ENCODE assay signal across 12 cellular contexts in the genomic region with DNA sequence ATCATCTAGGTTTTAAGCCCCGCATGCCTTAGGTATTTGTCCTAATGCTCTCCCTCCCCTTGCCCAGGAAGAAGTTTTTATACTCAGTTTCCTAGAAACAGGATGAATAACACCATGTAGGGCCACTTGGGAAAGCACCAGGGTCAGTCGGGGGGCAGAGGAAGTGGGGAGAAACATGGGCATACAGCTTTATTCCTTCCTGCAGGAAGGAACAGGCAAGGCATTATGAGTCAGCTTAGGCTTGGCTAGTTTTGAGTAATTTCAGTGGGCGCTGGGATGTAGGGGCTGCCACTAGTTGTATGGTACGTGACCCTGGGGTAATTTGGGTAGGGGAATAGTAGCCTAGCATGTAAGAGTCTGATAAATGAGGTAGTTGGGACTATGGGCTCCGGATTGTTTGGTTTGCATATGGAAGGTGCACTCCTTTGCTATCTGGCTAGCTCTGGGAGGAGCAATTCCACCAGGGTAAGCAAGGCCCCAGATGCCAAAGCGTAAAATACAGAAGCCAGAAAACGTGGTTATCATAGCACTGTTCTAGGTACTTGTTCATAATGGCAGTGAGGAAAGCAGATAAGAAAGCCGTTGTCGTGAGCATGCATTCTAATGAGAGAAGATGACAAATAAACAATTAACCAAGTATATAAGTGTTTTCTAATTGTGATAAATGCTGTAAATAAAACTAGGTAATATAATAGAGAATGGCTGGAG. TPM values are rescaled to one million over a fixed set of nuclear protein-coding genes. Genes with fewer than 3 reads are reported as not detected.
DNase-seq lines count a peak whose midpoint lies in the region; ATAC-seq and TF ChIP-seq lines count a peak whose summit lies in the region.
"Had no signal": no experiment of that assay in that cellular context is flagged by ENCODE, and none has a peak within 500 bp of the region (broad histone marks: within the 10 kb centered on the region; RNA-seq: fewer than 3 reads in every experiment).

No MANE protein-coding gene starts in this region.

- CTCF ChIA-PET in CD4-positive, alpha-beta memory T cell (lab: Charles Lee; ENCODE audit: partially characterized antibody), result no interaction called here

- no peaks in the 10 kb centered on the region for H3K27me3 Mint-ChIP-seq in HFFc6 (ENCODE audit: insufficient read depth)
- no peaks in the 10 kb centered on the region for H3K27me3 Mint-ChIP-seq in CD4-positive, alpha-beta memory T cell

- H3K4me1 Mint-ChIP-seq in HFFc6 (ENCODE audit: low read depth), result peaks cover 21% of the 10 kb centered on the region
- peaks cover 0 to 1% (median under 1%) of the 10 kb centered on the region in 4 donors for H3K4me1 Mint-ChIP-seq in CD4-positive, alpha-beta memory T cell

- peaks cover 0 to 32% (median 10%) of the 10 kb centered on the region in 12 donors for H3K4me1 ChIP-seq in heart left ventricle
- peaks cover 25% of the 10 kb centered on the region for H3K4me1 ChIP-seq in left ventricle myocardium inferior
- H3K4me1 ChIP-seq in SJSA1 (replicated peaks), result peaks cover 23% of the 10 kb centered on the region
- no peaks in the 10 kb centered on the region for H3K4me1 ChIP-seq in CD4-positive, alpha-beta memory T cell (ENCODE audit: insufficient read depth, low read length)

- TF ChIP-seq POLR2A in heart left ventricle (IDR thresholded peaks at IDR 0.05), result no peak

- H3K36me3 ChIP-seq in heart left ventricle (no peaks in the 10 kb centered on the region), left ventricle myocardium inferior (no peaks in the 10 kb centered on the region), SJSA1 (no peaks in the 10 kb centered on the region)
- no peaks in the 10 kb centered on the region for H3K36me3 ChIP-seq in CD4-positive, alpha-beta memory T cell (ENCODE audit: insufficient read depth, low read length)
- H3K36me3 ChIP-seq: adrenal gland, gastrocnemius medialis had no signal

- no peaks in the 10 kb centered on the region for H3K9me3 ChIP-seq in heart left ventricle
- no peaks in the 10 kb centered on the region for H3K9me3 ChIP-seq in left ventricle myocardium inferior (replicated peaks)
- H3K9me3 ChIP-seq in SJSA1 (replicated peaks), result no peaks in the 10 kb centered on the region
- no peaks in the 10 kb centered on the region for H3K9me3 ChIP-seq in CD4-positive, alpha-beta memory T cell (ENCODE audit: control insufficient read depth in 1 of 2, low read length in 2 of 2)
- H3K9me3 ChIP-seq: adrenal gland, gastrocnemius medialis, mucosa of descending colon had no signal

- POLR2A ChIA-PET in CD4-positive, alpha-beta memory T cell (lab: Charles Lee; ENCODE audit: partially characterized antibody), result no interaction called here

- intact Hi-C loops in heart left ventricle (cut with DNase I), result no loop called here
- intact Hi-C loops in left ventricle myocardium inferior (cut with micrococcal nuclease), result no loop called here
- intact Hi-C loops in CD4-positive, alpha-beta memory T cell (cut with micrococcal nuclease), result no loop called here

- H3K9me3 Mint-ChIP-seq in HFFc6, result no peaks in the 10 kb centered on the region
- no peaks in the 10 kb centered on the region for H3K9me3 Mint-ChIP-seq in CD4-positive, alpha-beta memory T cell

- TF ChIP-seq CTCF in heart left ventricle (IDR thresholded peaks at IDR 0.05), result no peak
- no peak for TF ChIP-seq CTCF in left ventricle myocardium inferior (IDR thresholded peaks at IDR 0.05; ENCODE audit: borderline replicate concordance)
- TF ChIP-seq CTCF in fibroblast of pulmonary artery (IDR thresholded peaks at IDR 0.05; ENCODE audit: low read length, missing control alignments), result no peak
- no peak for TF ChIP-seq CTCF in HFFc6 (IDR thresholded peaks at IDR 0.05)

- no peak overlapping the region for H3K27ac Mint-ChIP-seq in HFFc6
- H3K27ac Mint-ChIP-seq in CD4-positive, alpha-beta memory T cell, result no peak overlapping the region

- no peak overlapping the region for H3K4me3 ChIP-seq in heart left ventricle
- no peak overlapping the region for H3K4me3 ChIP-seq in left ventricle myocardium inferior
- H3K4me3 ChIP-seq in SJSA1, result no peak overlapping the region
- H3K4me3 ChIP-seq in fibroblast of pulmonary artery (replicated peaks; ENCODE audit: low read depth, low read length), result no peak overlapping the region
- H3K4me3 ChIP-seq in CD4-positive, alpha-beta memory T cell (ENCODE audit: low read length in 2 of 2), result no peak overlapping the region
- H3K4me3 ChIP-seq: adrenal gland, gastrocnemius medialis, mucosa of descending colon had no signal

- 77 to 80% (median 79%) methylated on average over 9 of the region's 9 CpGs for WGBS in heart left ventricle, 4 donors

- no peak overlapping the region for H3K4me3 Mint-ChIP-seq in HFFc6
- peak overlapping the region in 2 of 8 donors; percentile 7 for H3K4me3 Mint-ChIP-seq in CD4-positive, alpha-beta memory T cell

- H3K36me3 Mint-ChIP-seq in HFFc6 (ENCODE audit: low read depth), result no peaks in the 10 kb centered on the region
- H3K36me3 Mint-ChIP-seq in CD4-positive, alpha-beta memory T cell, result peaks cover 2 to 10% of the 10 kb centered on the region in 2 donors

- DNase-seq in heart left ventricle (peak in 2 of 5 donors; percentile 29 to 46), left ventricle myocardium inferior (no peak), SJSA1 (ENCODE audit: low read depth in 1 of 2, low spot score in 2 of 2) (peak; percentile 19 to 33), fibroblast of pulmonary artery (ENCODE audit: low read depth) (peak; percentile 77), substantia nigra (lab: John Stamatoyannopoulos, UW) (no peak), nucleus accumbens (lab: John Stamatoyannopoulos, UW) (no peak), HFFc6 (no peak)
- DNase-seq in CD4-positive, alpha-beta memory T cell, result no peak
- DNase-seq: adrenal gland, gastrocnemius medialis, mucosa of descending colon, NCI-H1048 had no signal

- peak in 3 of 4 donors; percentile 33 to 68 (median 50) for ATAC-seq in heart left ventricle
- ATAC-seq: gastrocnemius medialis, mucosa of descending colon had no signal

- no peaks in the 10 kb centered on the region for H3K27me3 ChIP-seq in heart left ventricle
- no peaks in the 10 kb centered on the region for H3K27me3 ChIP-seq in left ventricle myocardium inferior (ENCODE audit: low read depth)
- no peaks in the 10 kb centered on the region for H3K27me3 ChIP-seq in SJSA1 (replicated peaks)
- no peaks in the 10 kb centered on the region for H3K27me3 ChIP-seq in CD4-positive, alpha-beta memory T cell (ENCODE audit: insufficient read depth, low read length)
- H3K27me3 ChIP-seq: adrenal gland, gastrocnemius medialis had no signal

- H3K27ac ChIP-seq in heart left ventricle (no peak overlapping the region), left ventricle myocardium inferior (replicated peaks) (no peak overlapping the region), SJSA1 (no peak overlapping the region), substantia nigra (ENCODE audit: low read depth, low read length, poor library complexity, severe bottlenecking) (peak overlapping the region; percentile 35)
- no peak overlapping the region for H3K27ac ChIP-seq in CD4-positive, alpha-beta memory T cell (ENCODE audit: low read depth, low read length)
- H3K27ac ChIP-seq: adrenal gland, gastrocnemius medialis had no signal

RNA-seq across cellular contexts. Expression of a gene that starts 24.8 kb away (rescaled TPM):
- total RNA-seq in heart left ventricle (10 to 100 TPM in 5 of 9 donors, 1 to 10 TPM in 4; 4.8 to 17.0 (median 12.8) TPM), left ventricle myocardium inferior (8.5 TPM)
- polyA plus RNA-seq in heart left ventricle, result 1 to 10 TPM; 3.2 to 5.9 TPM
- 13.2 and 13.9 TPM in 2 replicates for total RNA-seq in SJSA1 (2014; rRNA removed; shearing (Covaris generic))
- total RNA-seq in HFFc6 (2021; fragmentation: NEBNext Ultra II Directional; extraction: Animal tissue kit (Norgen Biotek cat#: 25700)), result 10 to 100 TPM; 13.9 to 18.2 (median 15.3) TPM
- 1 to 10 TPM; 5.7 to 6.8 TPM for total RNA-seq in CD4-positive, alpha-beta memory T cell
- 1 to 10 TPM; 2.9 to 4.4 TPM for polyA plus RNA-seq in CD4-positive, alpha-beta memory T cell

Comparison
In these comparisons a context has a peak if more than half of its experiments do, and no peak if none do; other contexts are left out.
1. DNase-seq: peak in SJSA1 (2 of 2) and fibroblast of pulmonary artery (single experiment); none in left ventricle myocardium inferior (single experiment), substantia nigra (0 of 49), nucleus accumbens (0 of 56), HFFc6 (single experiment) and CD4-positive, alpha-beta memory T cell (0 of 5).